ENCODE assay signal across 8 cellular contexts in the genomic region with DNA sequence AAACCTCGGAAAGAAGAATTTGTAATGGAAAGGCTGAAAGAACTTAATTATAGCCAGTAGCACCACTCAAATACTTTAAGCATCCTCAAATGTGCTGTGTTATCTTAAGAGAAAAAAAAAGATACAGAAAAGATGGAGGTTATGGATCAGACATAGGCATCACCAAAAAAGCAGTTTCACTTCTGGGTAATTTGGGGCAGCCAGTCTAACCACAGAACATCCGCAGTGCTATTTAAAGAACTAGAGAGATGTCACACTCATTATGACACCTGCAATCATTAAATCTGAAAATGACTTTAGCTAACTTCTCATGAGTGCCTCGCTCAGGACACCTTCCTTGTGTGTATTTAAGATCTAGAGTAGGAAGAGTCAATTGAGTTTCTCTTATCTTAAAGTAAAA.
DNase-seq lines count a peak whose midpoint lies in the region; ATAC-seq and TF ChIP-seq lines count a peak whose summit lies in the region.

No MANE protein-coding gene starts in this region.

- no peaks in the 10 kb centered on the region for H3K9me3 Mint-ChIP-seq in activated CD8-positive, alpha-beta T cell treated with anti-CD3 and anti-CD28 coated beads, Interleukin-2, amount 10 ng/mL, durations not matched to agents 7 days and 5 days (ENCODE audit: insufficient read depth)
- no peaks in the 10 kb centered on the region for H3K9me3 Mint-ChIP-seq in chondrocyte (ENCODE audit: low read depth)
- H3K9me3 Mint-ChIP-seq in progenitor cell of endocrine pancreas (ENCODE audit: low read depth): no peaks in the 10 kb centered on the region

- peaks cover 4% of the 10 kb centered on the region for H3K27me3 Mint-ChIP-seq in activated CD8-positive, alpha-beta T cell treated with anti-CD3 and anti-CD28 coated beads, Interleukin-2, amount 10 ng/mL, durations not matched to agents 7 days and 5 days (ENCODE audit: low read depth)
- H3K27me3 Mint-ChIP-seq in chondrocyte (ENCODE audit: low read depth): peaks cover 24% of the 10 kb centered on the region
- H3K27me3 Mint-ChIP-seq in progenitor cell of endocrine pancreas: peaks cover 7% of the 10 kb centered on the region

- POLR2A ChIA-PET in activated CD8-positive, alpha-beta T cell treated with anti-CD3 and anti-CD28 coated beads, Interleukin-2, amount 10 ng/mL, durations not matched to agents 7 days and 5 days (lab: Charles Lee): interaction anchor here (0.7 kb wide), 2 partner anchors 31 to 36 kb away, joined by 4 to 5 read pairs; no protein-coding TSS in a partner anchor

- H3K36me3 Mint-ChIP-seq in activated CD8-positive, alpha-beta T cell treated with anti-CD3 and anti-CD28 coated beads, Interleukin-2, amount 10 ng/mL, durations not matched to agents 7 days and 5 days (ENCODE audit: low read depth): peaks cover 14% of the 10 kb centered on the region
- H3K36me3 Mint-ChIP-seq in chondrocyte (ENCODE audit: low read depth): no peaks in the 10 kb centered on the region
- no peaks in the 10 kb centered on the region for H3K36me3 Mint-ChIP-seq in progenitor cell of endocrine pancreas (ENCODE audit: insufficient read depth)

- H3K4me1 Mint-ChIP-seq in activated CD8-positive, alpha-beta T cell treated with anti-CD3 and anti-CD28 coated beads, Interleukin-2, amount 10 ng/mL, durations not matched to agents 7 days and 5 days (ENCODE audit: low read depth): peaks cover 57% of the 10 kb centered on the region
- H3K4me1 Mint-ChIP-seq in chondrocyte (ENCODE audit: low read depth): no peaks in the 10 kb centered on the region
- peaks cover 4% of the 10 kb centered on the region for H3K4me1 Mint-ChIP-seq in progenitor cell of endocrine pancreas (ENCODE audit: low read depth)

- ATAC-seq in HG03175 (IDR thresholded peaks at IDR 0.05; ENCODE audit: unreplicated experiment) (peak; percentile 93), SK-N-SH treated with all-trans-retinoic acid at 6 μM for 48 hours (no peak)
- ATAC-seq in activated CD8-positive, alpha-beta T cell treated with anti-CD3 and anti-CD28 coated beads, Interleukin-2, amount 10 ng/mL, durations not matched to agents 7 days and 5 days: peak; percentile 98

- DNase-seq in stimulated activated CD4-positive, alpha-beta T cell treated with anti-CD3 and anti-CD28 coated beads, Interleukin-12 subunit alpha, Interleukin-12 subunit beta, amount 100 ng/mL, for 48 hours (ENCODE audit: low read depth in 2 of 3, low spot score in 1 of 3): peak; percentile 4 to 33 (median 33)
- DNase-seq in stimulated activated CD4-positive, alpha-beta T cell treated with anti-CD3 and anti-CD28 coated beads, Interleukin-12 subunit alpha, Interleukin-12 subunit beta, amount 100 ng/mL, for 4 hours: no peak
- DNase-seq in activated CD8-positive, alpha-beta T cell treated with anti-CD3 and anti-CD28 coated beads, Interleukin-2, amount 10 ng/mL, durations not matched to agents 7 days and 5 days: peak; percentile 81
- DNase-seq in RKO (ENCODE audit: low spot score) (no peak), chondrocyte (ENCODE audit: low spot score) (no peak), progenitor cell of endocrine pancreas (ENCODE audit: low spot score, unreplicated experiment) (no peak)

- TF ChIP-seq CTCF in chondrocyte (IDR thresholded peaks at IDR 0.05): no peak
- no peak for TF ChIP-seq CTCF in progenitor cell of endocrine pancreas (IDR thresholded peaks at IDR 0.05; ENCODE audit: unreplicated experiment)

- CTCF ChIA-PET in activated CD8-positive, alpha-beta T cell treated with anti-CD3 and anti-CD28 coated beads, Interleukin-2, amount 10 ng/mL, durations not matched to agents 7 days and 5 days (lab: Charles Lee): interaction anchor here (1.3 kb wide), 1 partner anchor 197 kb away, joined by 3 read pairs; no protein-coding TSS in a partner anchor

- H3K4me3 Mint-ChIP-seq in activated CD8-positive, alpha-beta T cell treated with anti-CD3 and anti-CD28 coated beads, Interleukin-2, amount 10 ng/mL, durations not matched to agents 7 days and 5 days: peak overlapping the region; percentile 48
- H3K4me3 Mint-ChIP-seq in chondrocyte (ENCODE audit: unreplicated experiment): no peak overlapping the region
- H3K4me3 Mint-ChIP-seq in progenitor cell of endocrine pancreas (ENCODE audit: low read depth): no peak overlapping the region

- H3K27ac Mint-ChIP-seq in activated CD8-positive, alpha-beta T cell treated with anti-CD3 and anti-CD28 coated beads, Interleukin-2, amount 10 ng/mL, durations not matched to agents 7 days and 5 days: peak overlapping the region; percentile 61
- no peak overlapping the region for H3K27ac Mint-ChIP-seq in chondrocyte (ENCODE audit: unreplicated experiment)
- H3K27ac Mint-ChIP-seq in progenitor cell of endocrine pancreas: no peak overlapping the region

TF ChIP-seq in SK-N-SH treated with all-trans-retinoic acid at 6 μM for 48 hours, 23 proteins besides CTCF, POLR2A, EP300 and RAD21:
- TF ChIP-seq, protein P1, sequence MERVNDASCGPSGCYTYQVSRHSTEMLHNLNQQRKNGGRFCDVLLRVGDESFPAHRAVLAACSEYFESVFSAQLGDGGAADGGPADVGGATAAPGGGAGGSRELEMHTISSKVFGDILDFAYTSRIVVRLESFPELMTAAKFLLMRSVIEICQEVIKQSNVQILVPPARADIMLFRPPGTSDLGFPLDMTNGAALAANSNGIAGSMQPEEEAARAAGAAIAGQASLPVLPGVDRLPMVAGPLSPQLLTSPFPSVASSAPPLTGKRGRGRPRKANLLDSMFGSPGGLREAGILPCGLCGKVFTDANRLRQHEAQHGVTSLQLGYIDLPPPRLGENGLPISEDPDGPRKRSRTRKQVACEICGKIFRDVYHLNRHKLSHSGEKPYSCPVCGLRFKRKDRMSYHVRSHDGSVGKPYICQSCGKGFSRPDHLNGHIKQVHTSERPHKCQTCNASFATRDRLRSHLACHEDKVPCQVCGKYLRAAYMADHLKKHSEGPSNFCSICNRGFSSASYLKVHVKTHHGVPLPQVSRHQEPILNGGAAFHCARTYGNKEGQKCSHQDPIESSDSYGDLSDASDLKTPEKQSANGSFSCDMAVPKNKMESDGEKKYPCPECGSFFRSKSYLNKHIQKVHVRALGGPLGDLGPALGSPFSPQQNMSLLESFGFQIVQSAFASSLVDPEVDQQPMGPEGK (CRISPR knock-in tag; IDR thresholded peaks at IDR 0.05; ENCODE audit: borderline replicate concordance): no peak
- TF ChIP-seq ZNF70 (CRISPR knock-in tag; IDR thresholded peaks at IDR 0.05) (no peak), PPARA (CRISPR knock-in tag; IDR thresholded peaks at IDR 0.05; ENCODE audit: borderline replicate concordance) (no peak), GLIS3 (CRISPR knock-in tag; IDR thresholded peaks at IDR 0.05) (no peak), ZNF8 (CRISPR knock-in tag; IDR thresholded peaks at IDR 0.05) (no peak), CSDC2 (CRISPR knock-in tag; IDR thresholded peaks at IDR 0.05) (no peak), ZFP3 (CRISPR knock-in tag; IDR thresholded peaks at IDR 0.05) (no peak)
- TF ChIP-seq, protein P2, sequence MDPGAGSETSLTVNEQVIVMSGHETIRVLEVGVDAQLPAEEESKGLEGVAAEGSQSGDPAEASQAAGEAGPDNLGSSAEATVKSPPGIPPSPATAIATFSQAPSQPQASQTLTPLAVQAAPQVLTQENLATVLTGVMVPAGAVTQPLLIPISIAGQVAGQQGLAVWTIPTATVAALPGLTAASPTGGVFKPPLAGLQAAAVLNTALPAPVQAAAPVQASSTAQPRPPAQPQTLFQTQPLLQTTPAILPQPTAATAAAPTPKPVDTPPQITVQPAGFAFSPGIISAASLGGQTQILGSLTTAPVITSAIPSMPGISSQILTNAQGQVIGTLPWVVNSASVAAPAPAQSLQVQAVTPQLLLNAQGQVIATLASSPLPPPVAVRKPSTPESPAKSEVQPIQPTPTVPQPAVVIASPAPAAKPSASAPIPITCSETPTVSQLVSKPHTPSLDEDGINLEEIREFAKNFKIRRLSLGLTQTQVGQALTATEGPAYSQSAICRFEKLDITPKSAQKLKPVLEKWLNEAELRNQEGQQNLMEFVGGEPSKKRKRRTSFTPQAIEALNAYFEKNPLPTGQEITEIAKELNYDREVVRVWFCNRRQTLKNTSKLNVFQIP (CRISPR knock-in tag; IDR thresholded peaks at IDR 0.05; ENCODE audit: borderline replicate concordance, low read depth): no peak

Comparison
In these comparisons a context has a peak if more than half of its experiments do, and no peak if none do; other contexts are left out.
1. DNase-seq: peak in stimulated activated CD4-positive, alpha-beta T cell treated with anti-CD3 and anti-CD28 coated beads, Interleukin-12 subunit alpha, Interleukin-12 subunit beta, amount 100 ng/mL, for 48 hours (3 of 3) and activated CD8-positive, alpha-beta T cell treated with anti-CD3 and anti-CD28 coated beads, Interleukin-2, amount 10 ng/mL, durations not matched to agents 7 days and 5 days (single experiment); none in stimulated activated CD4-positive, alpha-beta T cell treated with anti-CD3 and anti-CD28 coated beads, Interleukin-12 subunit alpha, Interleukin-12 subunit beta, amount 100 ng/mL, for 4 hours (single experiment), RKO (single experiment), chondrocyte (single experiment) and progenitor cell of endocrine pancreas (single experiment).